Comparison of ENCODE assay signal across 1 cellular context in the genomic region with DNA sequence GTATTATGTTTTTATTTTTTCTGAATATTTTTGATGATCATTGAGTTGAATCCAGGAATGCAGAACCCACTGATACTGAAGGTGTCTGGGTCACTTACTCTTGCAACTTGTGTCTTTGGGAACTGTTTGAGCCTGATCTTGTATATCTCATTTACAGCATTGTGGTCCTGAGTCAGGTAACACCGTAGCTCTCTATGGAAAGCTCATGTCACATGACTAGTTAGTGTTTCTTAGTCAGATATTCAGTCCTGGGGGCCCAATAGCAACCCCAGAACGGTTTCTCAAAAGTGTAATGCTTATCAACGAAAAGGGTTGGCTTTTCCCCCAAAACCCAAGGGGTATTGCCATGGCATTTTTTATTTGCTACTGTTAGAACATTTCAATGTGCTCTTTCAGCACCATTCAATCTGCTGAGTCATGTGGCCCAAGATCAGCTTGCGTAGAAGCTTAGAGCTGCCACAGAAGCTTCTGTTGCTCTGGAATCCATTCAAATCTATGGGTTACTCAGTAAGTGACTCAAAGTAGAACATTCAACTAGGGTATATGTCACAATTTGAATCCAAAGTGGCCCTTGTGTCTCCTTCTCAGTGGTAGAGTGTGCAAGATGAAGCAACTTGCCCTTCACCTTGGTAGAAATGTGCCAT.
TF ChIP-seq lines count a peak whose summit lies in the region.

No MANE protein-coding gene starts in this region.

TF ChIP-seq in HepG2, 621 proteins besides CTCF, POLR2A, EP300 and RAD21:
- no peak for TF ChIP-seq NFRKB (IDR thresholded peaks at IDR 0.05)
- peak; percentile 53; the same call in 1 of the 2 replicates for TF ChIP-seq MAFF (IDR thresholded peaks at IDR 0.05; ENCODE audit: low read depth, low read length)
- TF ChIP-seq ZNF7 (CRISPR knock-in tag; IDR thresholded peaks at IDR 0.05), result no peak
- no peak for TF ChIP-seq ZKSCAN1 (IDR thresholded peaks at IDR 0.05; ENCODE audit: low read length)
- TF ChIP-seq EZH2 (conservative IDR thresholded peaks at IDR 0.05; ENCODE audit: low read depth, low read length), result no peak
- peak; percentile 44 to 49 for TF ChIP-seq MAFK (conservative IDR thresholded peaks at IDR 0.05 in 1 of 2, IDR thresholded peaks at IDR 0.05 in 1 of 2; ENCODE audit: low read length in 2 of 2)
- no peak for TF ChIP-seq NR3C1 (CRISPR knock-in tag; IDR thresholded peaks at IDR 0.05)
- TF ChIP-seq NFE2L2 (IDR thresholded peaks at IDR 0.05; ENCODE audit: low read length), result peak; percentile 76
- no peak for TF ChIP-seq ATM (IDR thresholded peaks at IDR 0.05; ENCODE audit: borderline replicate concordance)
- peak; percentile 51; the same call in 1 of the 2 replicates for TF ChIP-seq NFE2 (CRISPR knock-in tag; IDR thresholded peaks at IDR 0.05)
- TF ChIP-seq, protein P1, sequence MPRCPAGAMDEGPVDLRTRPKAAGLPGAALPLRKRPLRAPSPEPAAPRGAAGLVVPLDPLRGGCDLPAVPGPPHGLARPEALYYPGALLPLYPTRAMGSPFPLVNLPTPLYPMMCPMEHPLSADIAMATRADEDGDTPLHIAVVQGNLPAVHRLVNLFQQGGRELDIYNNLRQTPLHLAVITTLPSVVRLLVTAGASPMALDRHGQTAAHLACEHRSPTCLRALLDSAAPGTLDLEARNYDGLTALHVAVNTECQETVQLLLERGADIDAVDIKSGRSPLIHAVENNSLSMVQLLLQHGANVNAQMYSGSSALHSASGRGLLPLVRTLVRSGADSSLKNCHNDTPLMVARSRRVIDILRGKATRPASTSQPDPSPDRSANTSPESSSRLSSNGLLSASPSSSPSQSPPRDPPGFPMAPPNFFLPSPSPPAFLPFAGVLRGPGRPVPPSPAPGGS (CRISPR knock-in tag; IDR thresholded peaks at IDR 0.05), result no peak
- TF ChIP-seq ZNF33B (CRISPR knock-in tag; IDR thresholded peaks at IDR 0.05), result no peak
- TF ChIP-seq ELF3 (CRISPR knock-in tag; IDR thresholded peaks at IDR 0.05), result no peak
- TF ChIP-seq ONECUT2 (CRISPR knock-in tag; IDR thresholded peaks at IDR 0.05), result no peak
- no peak for TF ChIP-seq ZNF451 (CRISPR knock-in tag; IDR thresholded peaks at IDR 0.05)
- no peak for TF ChIP-seq ETV6 (CRISPR knock-in tag; conservative IDR thresholded peaks at IDR 0.05)
